ENCODE assay signal across 22 cellular contexts in the genomic region with DNA sequence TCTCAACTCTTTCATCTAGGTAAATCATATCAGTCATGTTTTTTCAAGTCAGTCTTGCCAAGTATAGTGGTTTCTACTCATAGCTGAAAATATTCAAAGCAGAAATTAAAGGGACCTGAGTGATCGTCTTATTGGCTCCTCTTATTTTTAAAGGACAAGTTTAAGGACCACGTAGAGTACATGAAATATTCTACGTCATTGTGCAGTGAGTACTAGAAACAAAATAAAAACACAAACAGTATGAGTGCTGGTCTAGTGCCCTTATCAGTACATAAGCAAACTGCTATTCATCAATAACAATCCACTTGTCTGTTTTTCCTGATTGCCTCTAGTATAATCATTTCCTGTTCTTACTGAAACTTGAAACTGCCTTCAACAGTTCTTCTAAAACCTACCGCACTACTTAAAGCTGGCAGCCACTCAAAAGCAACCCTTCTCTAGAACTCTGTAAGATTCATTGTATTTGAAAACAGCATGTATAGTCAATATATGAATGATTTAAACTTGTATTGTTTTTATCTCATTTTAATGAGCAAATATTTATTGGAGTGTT.
DNase-seq lines count a peak whose midpoint lies in the region; ATAC-seq and TF ChIP-seq lines count a peak whose summit lies in the region.
"Had no signal": no experiment of that assay in that cellular context is flagged by ENCODE, and none has a peak within 500 bp of the region (broad histone marks: within the 10 kb centered on the region; RNA-seq: fewer than 3 reads in every experiment).

No MANE protein-coding gene starts in this region.

- in situ Hi-C loops in ACHN (cut with HindIII; ENCODE audit: low pct_ligation_motif_present, low pct_unique_long_range_greater_than_20kb, low sequenced_read_pairs) = no loop called here

- H3K9me3 Mint-ChIP-seq in neural progenitor cell = no peaks in the 10 kb centered on the region
- H3K9me3 Mint-ChIP-seq in Calu3 (ENCODE audit: low read depth, unreplicated experiment) = peaks cover 22% of the 10 kb centered on the region
- H3K9me3 Mint-ChIP-seq: stimulated activated memory B cell treated with anti-CD40 and anti-IgM and Interleukin-4, amounts not matched to agents 10 μg/mL and 1 μg/mL and 100 μg/mL, for 72 hours had no signal

- H3K27ac ChIP-seq in neural progenitor cell = no peak overlapping the region
- H3K27ac ChIP-seq: 22Rv1, C4-2B, heart left ventricle, neutrophil, transverse colon had no signal

- H3K27me3 ChIP-seq in neural progenitor cell = no peaks in the 10 kb centered on the region
- H3K27me3 ChIP-seq: heart left ventricle, neutrophil, transverse colon had no signal

- no peaks in the 10 kb centered on the region for H3K4me1 ChIP-seq in neural progenitor cell
- H3K4me1 ChIP-seq: heart left ventricle, transverse colon had no signal

- no peak overlapping the region for H3K4me3 ChIP-seq in neural progenitor cell
- H3K4me3 ChIP-seq: heart left ventricle, transverse colon had no signal

- no peaks in the 10 kb centered on the region for H3K9me3 ChIP-seq in neural progenitor cell (ENCODE audit: low read depth)
- H3K9me3 ChIP-seq: neutrophil, transverse colon had no signal

- DNase-seq in NCI-H2107 treated with DMSO at 0.1 percent for 48 hours (lab: John Stamatoyannopoulos, UW; ENCODE audit: unreplicated experiment) = peak; percentile 2
- DNase-seq in NCI-H2107 (lab: John Stamatoyannopoulos, UW) = no peak
- DNase-seq in NCI-H1092 treated with DMSO at 0.1 percent for 48 hours (lab: John Stamatoyannopoulos, UW) = peak; percentile 22
- peak; percentile 34 for DNase-seq in astrocyte of the hippocampus (ENCODE audit: low read depth, low spot score)
- no peak for DNase-seq in neural progenitor cell (ENCODE audit: low spot score)
- no peak for DNase-seq in Calu3
- DNase-seq in ACHN = no peak
- DNase-seq: activated CD4-positive, CD25-positive, alpha-beta regulatory T cell; DMS79; heart left ventricle; IMR-90; islet precursor cell; MV-4-11; NCI-H2081 treated with DMSO at 0.1 percent for 48 hours; transverse colon had no signal

- H3K4me3 Mint-ChIP-seq in neural progenitor cell = no peak overlapping the region
- H3K4me3 Mint-ChIP-seq in Calu3 (ENCODE audit: low read depth, unreplicated experiment) = no peak overlapping the region
- H3K4me3 Mint-ChIP-seq: central memory CD8-positive, alpha-beta T cell; stimulated activated memory B cell treated with anti-CD40 and anti-IgM and Interleukin-4, amounts not matched to agents 10 μg/mL and 1 μg/mL and 100 μg/mL, for 72 hours had no signal

- CTCF ChIA-PET in Calu3 (lab: Charles Lee) = no interaction called here

- ATAC-seq in HG03039 (IDR thresholded peaks at IDR 0.05; ENCODE audit: unreplicated experiment) = no peak
- ATAC-seq: heart left ventricle; stimulated activated memory B cell treated with anti-CD40 and anti-IgM and Interleukin-4, amounts not matched to agents 10 μg/mL and 1 μg/mL and 100 μg/mL, for 72 hours had no signal

- TF ChIP-seq CTCF in neural progenitor cell (IDR thresholded peaks at IDR 0.05) (no peak), Calu3 (IDR thresholded peaks at IDR 0.05; ENCODE audit: unreplicated experiment) (no peak)

- no peaks in the 10 kb centered on the region for H3K79me2 ChIP-seq in neural progenitor cell (ENCODE audit: low read depth)

- no peaks in the 10 kb centered on the region for H3K27me3 Mint-ChIP-seq in neural progenitor cell (ENCODE audit: insufficient read depth, low read depth)
- H3K27me3 Mint-ChIP-seq in Calu3 (ENCODE audit: unreplicated experiment) = no peaks in the 10 kb centered on the region
- H3K27me3 Mint-ChIP-seq: central memory CD8-positive, alpha-beta T cell; stimulated activated memory B cell treated with anti-CD40 and anti-IgM and Interleukin-4, amounts not matched to agents 10 μg/mL and 1 μg/mL and 100 μg/mL, for 72 hours had no signal

- H3K9ac ChIP-seq in neural progenitor cell = no peak overlapping the region

- H3F3A ChIP-seq in neural progenitor cell (ENCODE audit: low read depth) = no peaks in the 10 kb centered on the region

- H3K36me3 ChIP-seq in neural progenitor cell = no peaks in the 10 kb centered on the region
- H3K36me3 ChIP-seq: heart left ventricle, neutrophil, transverse colon had no signal

- H3K4me1 Mint-ChIP-seq in neural progenitor cell (no peaks in the 10 kb centered on the region), Calu3 (ENCODE audit: low read depth, unreplicated experiment) (peaks cover 8% of the 10 kb centered on the region)
- H3K4me1 Mint-ChIP-seq: central memory CD8-positive, alpha-beta T cell; stimulated activated memory B cell treated with anti-CD40 and anti-IgM and Interleukin-4, amounts not matched to agents 10 μg/mL and 1 μg/mL and 100 μg/mL, for 72 hours had no signal

- H3K27ac Mint-ChIP-seq in neural progenitor cell (no peak overlapping the region), Calu3 (ENCODE audit: unreplicated experiment) (no peak overlapping the region)
- H3K27ac Mint-ChIP-seq: activated T-helper 2 cell treated with anti-CD3 and anti-CD28 coated beads, Interferon-gamma antibody, Interleukin-2, Interleukin-4, amounts not matched to agents 10 μg/mL and 5 μg/mL and 100 μg/mL, durations not matched to agents 14 hours and 24 hours and 36 hours; stimulated activated memory B cell treated with anti-CD40 and anti-IgM and Interleukin-4, amounts not matched to agents 10 μg/mL and 1 μg/mL and 100 μg/mL, for 72 hours had no signal

- H3K36me3 Mint-ChIP-seq in neural progenitor cell = no peaks in the 10 kb centered on the region
- no peaks in the 10 kb centered on the region for H3K36me3 Mint-ChIP-seq in Calu3 (ENCODE audit: insufficient read depth, unreplicated experiment)
- H3K36me3 Mint-ChIP-seq: stimulated activated memory B cell treated with anti-CD40 and anti-IgM and Interleukin-4, amounts not matched to agents 10 μg/mL and 1 μg/mL and 100 μg/mL, for 72 hours had no signal

- H2AFZ ChIP-seq in neural progenitor cell (replicated peaks) = peak overlapping the region; percentile 57

- intact Hi-C loops in Calu3 (cut with micrococcal nuclease; ENCODE audit: unreplicated experiment) = no loop called here

- BruUV-seq in Calu3 (replicated peaks; lab: Mats Ljungman, UMichigan) = no TSS peak

- H3K4me2 ChIP-seq in neural progenitor cell = no peak overlapping the region

- H4K20me1 ChIP-seq in neural progenitor cell (ENCODE audit: low read depth) = no peaks in the 10 kb centered on the region

Comparison
In these comparisons a context has a peak if more than half of its experiments do, and no peak if none do; other contexts are left out.
1. DNase-seq: peak in NCI-H2107 treated with DMSO at 0.1 percent for 48 hours (single experiment), NCI-H1092 treated with DMSO at 0.1 percent for 48 hours (single experiment) and astrocyte of the hippocampus (single experiment); none in NCI-H2107 (single experiment), neural progenitor cell (single experiment), Calu3 (single experiment) and ACHN (single experiment).